In the genomic region with DNA sequence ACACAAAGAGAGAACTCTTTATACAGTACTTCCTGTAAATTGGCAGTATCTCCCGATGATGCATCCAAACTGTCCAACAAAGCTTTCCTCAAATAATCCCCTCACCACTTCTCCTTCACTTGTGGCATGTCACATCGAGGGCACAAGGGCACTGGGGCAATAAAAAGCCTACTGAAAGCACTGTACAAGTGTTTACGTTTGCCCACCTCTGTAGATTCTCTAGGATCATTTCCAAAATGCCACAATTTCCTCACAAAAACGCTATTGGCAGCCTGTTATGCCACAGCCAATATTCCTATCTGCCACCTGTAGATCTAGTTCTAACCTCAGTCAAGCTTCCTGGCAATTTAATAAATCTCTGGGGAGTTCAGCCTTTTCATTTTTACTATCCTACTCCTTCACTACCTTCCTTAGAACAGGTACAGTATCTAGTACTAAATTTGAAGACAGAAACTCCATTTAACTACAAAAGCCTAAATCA, we compare ENCODE assay signal across 1 cellular context.
TF ChIP-seq lines count a peak whose summit lies in the region.

No MANE protein-coding gene starts in this region.

TF ChIP-seq in IMR-90, 13 proteins besides CTCF, POLR2A, EP300 and RAD21 (continued from another document):
- TF ChIP-seq CEBPB (IDR thresholded peaks at IDR 0.05; ENCODE audit: low read depth, low read length), result no peak
- no peak for TF ChIP-seq MAFK (IDR thresholded peaks at IDR 0.05; ENCODE audit: low read depth, low read length)
- TF ChIP-seq NFE2L2 (IDR thresholded peaks at IDR 0.05; ENCODE audit: low read depth, low read length), result no peak
- no peak for TF ChIP-seq MAZ (IDR thresholded peaks at IDR 0.05; ENCODE audit: borderline replicate concordance, low read depth, low read length)
- TF ChIP-seq, protein P1, sequence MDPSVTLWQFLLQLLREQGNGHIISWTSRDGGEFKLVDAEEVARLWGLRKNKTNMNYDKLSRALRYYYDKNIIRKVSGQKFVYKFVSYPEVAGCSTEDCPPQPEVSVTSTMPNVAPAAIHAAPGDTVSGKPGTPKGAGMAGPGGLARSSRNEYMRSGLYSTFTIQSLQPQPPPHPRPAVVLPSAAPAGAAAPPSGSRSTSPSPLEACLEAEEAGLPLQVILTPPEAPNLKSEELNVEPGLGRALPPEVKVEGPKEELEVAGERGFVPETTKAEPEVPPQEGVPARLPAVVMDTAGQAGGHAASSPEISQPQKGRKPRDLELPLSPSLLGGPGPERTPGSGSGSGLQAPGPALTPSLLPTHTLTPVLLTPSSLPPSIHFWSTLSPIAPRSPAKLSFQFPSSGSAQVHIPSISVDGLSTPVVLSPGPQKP (IDR thresholded peaks at IDR 0.05; ENCODE audit: borderline replicate concordance, low read depth, low read length), result no peak
TF ChIP-seq in IMR-90: peak in this region for 0.
